Comparison of ENCODE assay signal across 2 cellular contexts in genomic region chr6:135686784-135687301, GRCh38.
TF ChIP-seq lines count a peak whose summit lies in the region.

No MANE protein-coding gene starts in this region.

TF ChIP-seq in H1, 55 proteins besides CTCF, POLR2A, EP300 and RAD21 (continued from another document):
- TF ChIP-seq POLR2AphosphoS5 (IDR thresholded peaks at IDR 0.05; ENCODE audit: low read depth, low read length) (no peak), POU5F1 (IDR thresholded peaks at IDR 0.05; ENCODE audit: low read depth, low read length) (no peak), E2F6 (IDR thresholded peaks at IDR 0.05) (no peak), TEAD4 (IDR thresholded peaks at IDR 0.05; ENCODE audit: low read depth, low read length) (no peak), SUZ12 (IDR thresholded peaks at IDR 0.05; ENCODE audit: low read length) (no peak), BRCA1 (IDR thresholded peaks at IDR 0.05; ENCODE audit: low read depth, low read length) (no peak), SIX5 (IDR thresholded peaks at IDR 0.05; ENCODE audit: low read depth, low read length) (no peak), EGR1 (IDR thresholded peaks at IDR 0.05; ENCODE audit: borderline replicate concordance, low read depth, low read length) (no peak), USF2 (IDR thresholded peaks at IDR 0.05; ENCODE audit: low read length) (no peak), CEBPB (IDR thresholded peaks at IDR 0.05; ENCODE audit: low read depth, low read length) (no peak), HDAC2 (IDR thresholded peaks at IDR 0.05; ENCODE audit: borderline replicate concordance in 1 of 2, low read depth in 2 of 2, low read length in 2 of 2) (no peak), RNF2 (IDR thresholded peaks at IDR 0.05; ENCODE audit: borderline replicate concordance, low read depth, low read length, missing control alignments, poor library complexity, severe bottlenecking) (no peak)
TF ChIP-seq in H1: peak in this region for 0.

TF ChIP-seq in WTC11, 78 proteins besides CTCF, POLR2A, EP300 and RAD21:
- TF ChIP-seq STAT6 (CRISPR knock-in tag; conservative IDR thresholded peaks at IDR 0.05; ENCODE audit: low read depth) (no peak), CBFB (CRISPR knock-in tag; IDR thresholded peaks at IDR 0.05; ENCODE audit: low read depth) (no peak), ZNF219 (CRISPR knock-in tag; IDR thresholded peaks at IDR 0.05; ENCODE audit: borderline replicate concordance) (no peak)
